Comparison of ENCODE assay signal across 8 cellular contexts in the genomic region with DNA sequence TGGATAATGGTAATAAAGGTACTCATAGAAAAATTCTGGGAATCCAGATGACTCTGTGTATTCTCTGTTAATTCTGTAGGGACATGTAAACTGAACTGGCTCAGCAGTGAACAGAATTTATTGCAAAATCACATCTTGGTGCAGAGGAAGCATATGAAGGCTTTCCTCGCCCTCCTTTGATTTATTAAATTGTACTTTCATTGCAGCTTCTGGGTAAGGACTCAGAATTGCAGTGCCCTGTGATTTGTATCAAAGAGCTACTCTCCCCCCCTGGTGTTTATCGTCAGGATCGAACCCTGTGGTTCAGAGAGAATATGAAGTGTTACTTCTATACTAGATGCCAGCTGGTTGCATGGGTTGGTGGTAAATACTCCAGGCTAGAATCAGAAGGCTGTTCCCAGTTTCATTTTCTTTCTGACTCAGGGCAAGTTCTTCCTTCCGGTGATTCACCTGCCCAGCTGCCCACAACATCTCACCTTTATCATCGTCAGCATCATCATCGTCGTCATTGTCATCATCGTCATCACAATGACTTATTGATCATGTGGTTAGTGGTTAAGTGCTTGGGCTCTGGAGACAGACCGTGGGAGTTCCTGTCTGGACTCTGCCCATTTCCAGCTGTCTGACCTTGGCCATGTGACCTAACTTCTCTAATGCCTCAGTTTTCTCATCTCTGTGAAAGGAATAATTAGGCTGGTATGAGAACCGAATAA.
A peak's percentile ranks its signal among the peaks of the same experiment; 100 is the strongest.
DNase-seq lines count a peak whose midpoint lies in the region; ATAC-seq, FAIRE-seq and TF ChIP-seq lines count a peak whose summit lies in the region.

No MANE protein-coding gene starts in this region.

- no peaks in the 10 kb centered on the region for H3K27me3 ChIP-seq in HCT116 (ENCODE audit: insufficient read depth, low read length)

- RAD21 ChIA-PET in HCT116 (lab: Charles Lee; ENCODE audit: low non-redundant PET in 1 of 2, low total read pairs in 2 of 2, uncharacterized antibody in 2 of 2, unreplicated experiment in 2 of 2) = no interaction called here

- no peak overlapping the region for H2AFZ ChIP-seq in HCT116 (ENCODE audit: low read depth, low read length, poor library complexity, severe bottlenecking)

- peak; percentile 70 for ATAC-seq in HCT116

- H3K4me1 ChIP-seq in HCT116 (ENCODE audit: control insufficient read depth in 1 of 2, insufficient read depth in 2 of 2, low read length in 2 of 2) = peaks cover 0 to 17% of the 10 kb centered on the region in 2 experiments; a peak in 2 of 4 replicates

- BruUV-seq in HCT116 (replicated peaks; lab: Mats Ljungman, UMichigan) = no TSS peak

- no peak for TF ChIP-seq CTCF in HCT116 (IDR thresholded peaks at IDR 0.05 in 2 of 3, conservative IDR thresholded peaks at IDR 0.05 in 1 of 3; ENCODE audit: borderline replicate concordance in 1 of 3, insufficient read depth in 1 of 3, low read depth in 2 of 3, low read length in 2 of 3)
- TF ChIP-seq CTCF in NB4 (IDR thresholded peaks at IDR 0.05; ENCODE audit: low read depth, low read length) = no peak
- TF ChIP-seq CTCF in foreskin fibroblast (IDR thresholded peaks at IDR 0.05; ENCODE audit: low read depth, low read length) = no peak

- no peaks in the 10 kb centered on the region for H3K36me3 ChIP-seq in HCT116 (ENCODE audit: control insufficient read depth in 1 of 2, insufficient read depth in 2 of 2, low read length in 2 of 2)

- H3K9me3 ChIP-seq in HCT116 (ENCODE audit: control insufficient read depth in 1 of 2, insufficient read depth in 1 of 2, low read depth in 1 of 2, low read length in 2 of 2) = no peaks in the 10 kb centered on the region

- no peak overlapping the region for H3K9ac ChIP-seq in HCT116 (ENCODE audit: low read length)

- H3K4me3 ChIP-seq in HCT116 (replicated peaks in 1 of 2; ENCODE audit: low read depth in 1 of 2, low read length in 2 of 2) (no peak overlapping the region), NB4 (ENCODE audit: low read depth, low read length) (no peak overlapping the region), foreskin fibroblast (ENCODE audit: low read depth in 1 of 2, low read length in 2 of 2) (no peak overlapping the region)

- CTCF ChIA-PET in HCT116 (lab: Charles Lee) = no interaction called here

- intact Hi-C loops in HCT116 (cut with micrococcal nuclease) = loop anchor here (5.0 to 10.0 kb wide), 2 partner anchors 958 to 1176 kb away; no protein-coding TSS in a partner anchor

- H3K4me2 ChIP-seq in HCT116 (ENCODE audit: low read length) = peak overlapping the region; percentile 41

- H3K9me2 ChIP-seq in HCT116 (ENCODE audit: insufficient read depth) = no peaks in the 10 kb centered on the region

- DNase-seq in GM12892 (ENCODE audit: insufficient read length) (no peak), HCT116 (ENCODE audit: low read depth, low spot score) (peak; percentile 79), NB4 (ENCODE audit: low read depth) (peak; percentile 46), foreskin fibroblast (peak; percentile 85 to 88), NCI-H1417 treated with DMSO at 0.1 percent for 48 hours (lab: John Stamatoyannopoulos, UW) (no peak), NCI-H1930 (lab: John Stamatoyannopoulos, UW) (no peak)
- peak; percentile 68 for DNase-seq in activated CD8-positive, alpha-beta memory T cell treated with anti-CD3 and anti-CD28 coated beads, Interleukin-2, amount 50 U/mL, for 4 hours
- DNase-seq in stimulated activated CD4-positive, alpha-beta T cell treated with anti-CD3 and anti-CD28 coated beads, Interleukin-1b, Interleukin-23, amount 100 ng/mL, for 48 hours = peak; percentile 84

- TF ChIP-seq RAD21 in HCT116 (IDR thresholded peaks at IDR 0.05; ENCODE audit: low read depth) = no peak

- H3K27ac ChIP-seq in HCT116 (ENCODE audit: low read depth, low read length) = no peak overlapping the region

- no peaks in the 10 kb centered on the region for H3K79me2 ChIP-seq in HCT116 (ENCODE audit: insufficient read depth, low read length)

- FAIRE-seq in GM12892 (lab: Jason Lieb, UNC) = peak; percentile 97

- POLR2A ChIA-PET in HCT116 (lab: Charles Lee) = no interaction called here

- no peak for TF ChIP-seq POLR2A in GM12892 (IDR thresholded peaks at IDR 0.05; ENCODE audit: low read depth, low read length)
- no peak for TF ChIP-seq POLR2A in HCT116 (IDR thresholded peaks at IDR 0.05; ENCODE audit: borderline replicate concordance, extremely low read depth, insufficient read depth, insufficient read length)
- TF ChIP-seq POLR2A in NB4 (IDR thresholded peaks at IDR 0.05; ENCODE audit: extremely low read depth, insufficient read length) = no peak

- H4K20me1 ChIP-seq in HCT116 (ENCODE audit: insufficient read depth) = no peaks in the 10 kb centered on the region

TF ChIP-seq in HCT116, 20 proteins besides CTCF, POLR2A, EP300 and RAD21:
- TF ChIP-seq ZFX (IDR thresholded peaks at IDR 0.05) (no peak), CEBPB (IDR thresholded peaks at IDR 0.05; ENCODE audit: low read depth) (peak; percentile 17; the same call in 1 of the 2 replicates), EZH2phosphoT487 (IDR thresholded peaks at IDR 0.05; ENCODE audit: borderline replicate concordance) (no peak), EGR1 (IDR thresholded peaks at IDR 0.05; ENCODE audit: low read depth) (no peak; the same call in 1 of the 2 replicates), YY1 (IDR thresholded peaks at IDR 0.05; ENCODE audit: extremely low read depth, insufficient replicate concordance, low read depth, low read length) (no peak), ZNF274 (IDR thresholded peaks at IDR 0.05; ENCODE audit: low read depth, low read length) (no peak), CBX3 (IDR thresholded peaks at IDR 0.05; ENCODE audit: low read depth) (0 out of 2 replicates have a peak, but pooled peaks have one; percentile 42), FOSL1 (IDR thresholded peaks at IDR 0.05; ENCODE audit: low read depth) (peak; percentile 73), TCF7L2 (IDR thresholded peaks at IDR 0.05; ENCODE audit: borderline replicate concordance, extremely low read depth, insufficient read depth, insufficient read length) (no peak), EZH2 (IDR thresholded peaks at IDR 0.05) (no peak), POLR2AphosphoS5 (IDR thresholded peaks at IDR 0.05; ENCODE audit: low read depth, low read length) (no peak), SRF (IDR thresholded peaks at IDR 0.05; ENCODE audit: low read depth) (no peak), JUND (IDR thresholded peaks at IDR 0.05) (peak; percentile 61), SP1 (IDR thresholded peaks at IDR 0.05; ENCODE audit: low read depth) (peak; percentile 58), SIN3A (IDR thresholded peaks at IDR 0.05; ENCODE audit: low read depth) (no peak), ELF1 (IDR thresholded peaks at IDR 0.05; ENCODE audit: borderline replicate concordance, low read depth) (no peak)
- TF ChIP-seq, protein P1, sequence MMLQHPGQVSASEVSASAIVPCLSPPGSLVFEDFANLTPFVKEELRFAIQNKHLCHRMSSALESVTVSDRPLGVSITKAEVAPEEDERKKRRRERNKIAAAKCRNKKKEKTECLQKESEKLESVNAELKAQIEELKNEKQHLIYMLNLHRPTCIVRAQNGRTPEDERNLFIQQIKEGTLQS (IDR thresholded peaks at IDR 0.05) = no peak
- TF ChIP-seq, protein P2, sequence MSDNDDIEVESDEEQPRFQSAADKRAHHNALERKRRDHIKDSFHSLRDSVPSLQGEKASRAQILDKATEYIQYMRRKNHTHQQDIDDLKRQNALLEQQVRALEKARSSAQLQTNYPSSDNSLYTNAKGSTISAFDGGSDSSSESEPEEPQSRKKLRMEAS (IDR thresholded peaks at IDR 0.05) = no peak
- TF ChIP-seq, protein P3, sequence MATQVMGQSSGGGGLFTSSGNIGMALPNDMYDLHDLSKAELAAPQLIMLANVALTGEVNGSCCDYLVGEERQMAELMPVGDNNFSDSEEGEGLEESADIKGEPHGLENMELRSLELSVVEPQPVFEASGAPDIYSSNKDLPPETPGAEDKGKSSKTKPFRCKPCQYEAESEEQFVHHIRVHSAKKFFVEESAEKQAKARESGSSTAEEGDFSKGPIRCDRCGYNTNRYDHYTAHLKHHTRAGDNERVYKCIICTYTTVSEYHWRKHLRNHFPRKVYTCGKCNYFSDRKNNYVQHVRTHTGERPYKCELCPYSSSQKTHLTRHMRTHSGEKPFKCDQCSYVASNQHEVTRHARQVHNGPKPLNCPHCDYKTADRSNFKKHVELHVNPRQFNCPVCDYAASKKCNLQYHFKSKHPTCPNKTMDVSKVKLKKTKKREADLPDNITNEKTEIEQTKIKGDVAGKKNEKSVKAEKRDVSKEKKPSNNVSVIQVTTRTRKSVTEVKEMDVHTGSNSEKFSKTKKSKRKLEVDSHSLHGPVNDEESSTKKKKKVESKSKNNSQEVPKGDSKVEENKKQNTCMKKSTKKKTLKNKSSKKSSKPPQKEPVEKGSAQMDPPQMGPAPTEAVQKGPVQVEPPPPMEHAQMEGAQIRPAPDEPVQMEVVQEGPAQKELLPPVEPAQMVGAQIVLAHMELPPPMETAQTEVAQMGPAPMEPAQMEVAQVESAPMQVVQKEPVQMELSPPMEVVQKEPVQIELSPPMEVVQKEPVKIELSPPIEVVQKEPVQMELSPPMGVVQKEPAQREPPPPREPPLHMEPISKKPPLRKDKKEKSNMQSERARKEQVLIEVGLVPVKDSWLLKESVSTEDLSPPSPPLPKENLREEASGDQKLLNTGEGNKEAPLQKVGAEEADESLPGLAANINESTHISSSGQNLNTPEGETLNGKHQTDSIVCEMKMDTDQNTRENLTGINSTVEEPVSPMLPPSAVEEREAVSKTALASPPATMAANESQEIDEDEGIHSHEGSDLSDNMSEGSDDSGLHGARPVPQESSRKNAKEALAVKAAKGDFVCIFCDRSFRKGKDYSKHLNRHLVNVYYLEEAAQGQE (IDR thresholded peaks at IDR 0.05; ENCODE audit: low read depth) = no peak
- TF ChIP-seq, protein P4, sequence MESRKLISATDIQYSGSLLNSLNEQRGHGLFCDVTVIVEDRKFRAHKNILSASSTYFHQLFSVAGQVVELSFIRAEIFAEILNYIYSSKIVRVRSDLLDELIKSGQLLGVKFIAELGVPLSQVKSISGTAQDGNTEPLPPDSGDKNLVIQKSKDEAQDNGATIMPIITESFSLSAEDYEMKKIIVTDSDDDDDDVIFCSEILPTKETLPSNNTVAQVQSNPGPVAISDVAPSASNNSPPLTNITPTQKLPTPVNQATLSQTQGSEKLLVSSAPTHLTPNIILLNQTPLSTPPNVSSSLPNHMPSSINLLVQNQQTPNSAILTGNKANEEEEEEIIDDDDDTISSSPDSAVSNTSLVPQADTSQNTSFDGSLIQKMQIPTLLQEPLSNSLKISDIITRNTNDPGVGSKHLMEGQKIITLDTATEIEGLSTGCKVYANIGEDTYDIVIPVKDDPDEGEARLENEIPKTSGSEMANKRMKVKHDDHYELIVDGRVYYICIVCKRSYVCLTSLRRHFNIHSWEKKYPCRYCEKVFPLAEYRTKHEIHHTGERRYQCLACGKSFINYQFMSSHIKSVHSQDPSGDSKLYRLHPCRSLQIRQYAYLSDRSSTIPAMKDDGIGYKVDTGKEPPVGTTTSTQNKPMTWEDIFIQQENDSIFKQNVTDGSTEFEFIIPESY (IDR thresholded peaks at IDR 0.05; ENCODE audit: extremely low read depth, insufficient replicate concordance, low read length) = no peak

Comparison
In these comparisons a context has a peak if more than half of its experiments do, and no peak if none do; other contexts are left out.
1. DNase-seq: peak in HCT116 (single experiment), NB4 (single experiment), activated CD8-positive, alpha-beta memory T cell treated with anti-CD3 and anti-CD28 coated beads, Interleukin-2, amount 50 U/mL, for 4 hours (single experiment), foreskin fibroblast (2 of 2) and stimulated activated CD4-positive, alpha-beta T cell treated with anti-CD3 and anti-CD28 coated beads, Interleukin-1b, Interleukin-23, amount 100 ng/mL, for 48 hours (single experiment); none in GM12892 (single experiment), NCI-H1417 treated with DMSO at 0.1 percent for 48 hours (single experiment) and NCI-H1930 (0 of 2).